13 cellular contexts compared by ENCODE assay signal in the genomic region with DNA sequence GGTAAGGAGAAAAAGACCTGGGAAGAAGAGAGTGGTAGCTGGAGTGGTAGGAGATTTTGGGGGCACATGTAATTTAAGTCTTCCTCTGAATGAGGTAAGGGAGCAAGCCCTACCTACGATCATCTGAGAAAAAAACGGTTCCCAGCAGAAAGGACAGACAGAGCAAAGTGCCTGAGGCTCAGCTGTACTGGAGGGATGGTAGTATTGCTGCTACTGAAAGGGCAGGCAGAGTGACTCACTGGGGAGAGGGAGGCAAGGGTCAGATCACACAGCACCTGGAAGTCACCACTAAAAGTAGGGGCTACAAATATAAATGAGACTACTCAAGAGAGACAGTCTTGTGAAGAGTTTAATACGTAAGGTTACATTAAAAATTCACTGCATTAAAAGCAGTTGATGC.
DNase-seq lines count a peak whose midpoint lies in the region; ATAC-seq and TF ChIP-seq lines count a peak whose summit lies in the region.
"Had no signal": no experiment of that assay in that cellular context is flagged by ENCODE, and none has a peak within 500 bp of the region (broad histone marks: within the 10 kb centered on the region; RNA-seq: fewer than 3 reads in every experiment).

No MANE protein-coding gene starts in this region.

- no peak for TF ChIP-seq CTCF in Caco-2 (IDR thresholded peaks at IDR 0.05; ENCODE audit: insufficient read depth in 1 of 2, low read depth in 1 of 2, low read length in 1 of 2, severe bottlenecking in 1 of 2, unreplicated experiment in 1 of 2)
- TF ChIP-seq CTCF in PC-3 (conservative IDR thresholded peaks at IDR 0.05; ENCODE audit: low read depth, low read length): no peak
- TF ChIP-seq CTCF in esophagus muscularis mucosa (IDR thresholded peaks at IDR 0.05): no peak

- H3K27me3 ChIP-seq in Caco-2 (replicated peaks; ENCODE audit: control insufficient read depth, insufficient read depth, low read length) (no peaks in the 10 kb centered on the region), PC-3 (ENCODE audit: low read length) (no peaks in the 10 kb centered on the region), esophagus muscularis mucosa (no peaks in the 10 kb centered on the region), muscle layer of duodenum (ENCODE audit: low read depth, low read length) (no peaks in the 10 kb centered on the region)

- no peak overlapping the region for H3K4me3 Mint-ChIP-seq in Caco-2 (ENCODE audit: unreplicated experiment)
- H3K4me3 Mint-ChIP-seq: activated CD4-positive, alpha-beta T cell treated with anti-CD3 and anti-CD28 coated beads for 36 hours; activated naive CD8-positive, alpha-beta T cell treated with anti-CD3 and anti-CD28 coated beads for 36 hours; naive thymus-derived CD8-positive, alpha-beta T cell had no signal

- peak; percentile 3 to 34 for DNase-seq in Caco-2
- DNase-seq in PC-3: peak; percentile 68
- no peak for DNase-seq in esophagus muscularis mucosa (ENCODE audit: extremely low spot score)
- no peak for DNase-seq in D341Med (ENCODE audit: low spot score)
- no peak for DNase-seq in NCI-H526 (lab: John Stamatoyannopoulos, UW)
- no peak for DNase-seq in activated naive CD4-positive, alpha-beta T cell treated with anti-CD3 and anti-CD28 coated beads, Interleukin-2, amount 50 U/mL, for 72 hours (ENCODE audit: low spot score in 2 of 2)
- DNase-seq: activated CD4-positive, alpha-beta T cell treated with anti-CD3 and anti-CD28 coated beads for 36 hours; activated naive CD8-positive, alpha-beta T cell treated with anti-CD3 and anti-CD28 coated beads for 36 hours; naive thymus-derived CD8-positive, alpha-beta T cell; NCI-H1417; OCI-M1 had no signal

- H3K4me3 ChIP-seq in Caco-2 (ENCODE audit: low read depth, low read length): no peak overlapping the region
- peak overlapping the region; percentile 40; the same call in 1 of the 2 replicates for H3K4me3 ChIP-seq in PC-3 (ENCODE audit: low read length)
- H3K4me3 ChIP-seq in esophagus muscularis mucosa: no peak overlapping the region
- H3K4me3 ChIP-seq in muscle layer of duodenum (ENCODE audit: low read depth in 1 of 2, low read length in 2 of 2): no peak overlapping the region

- no peaks in the 10 kb centered on the region for H3K27me3 Mint-ChIP-seq in Caco-2 (ENCODE audit: insufficient read depth, unreplicated experiment)

- ATAC-seq in PC-3 (peak; percentile 79), GM21737 (IDR thresholded peaks at IDR 0.05; ENCODE audit: unreplicated experiment) (no peak)
- ATAC-seq in activated naive CD4-positive, alpha-beta T cell treated with anti-CD3 and anti-CD28 coated beads, Interleukin-2, amount 50 U/mL, for 72 hours: no peak
- ATAC-seq: activated CD4-positive, alpha-beta T cell treated with anti-CD3 and anti-CD28 coated beads for 36 hours; naive thymus-derived CD8-positive, alpha-beta T cell had no signal

- H3K9ac ChIP-seq in PC-3 (ENCODE audit: low read length): peak overlapping the region; percentile 21; the same call in 1 of the 2 replicates

- H3K36me3 Mint-ChIP-seq in Caco-2 (ENCODE audit: insufficient read depth, unreplicated experiment): no peaks in the 10 kb centered on the region
- no peaks in the 10 kb centered on the region for H3K36me3 Mint-ChIP-seq in activated naive CD4-positive, alpha-beta T cell treated with anti-CD3 and anti-CD28 coated beads, Interleukin-2, amount 50 U/mL, for 72 hours
- H3K36me3 Mint-ChIP-seq: activated naive CD8-positive, alpha-beta T cell treated with anti-CD3 and anti-CD28 coated beads for 36 hours; naive thymus-derived CD8-positive, alpha-beta T cell had no signal

- peaks cover 75% of the 10 kb centered on the region for H3K79me2 ChIP-seq in PC-3 (ENCODE audit: low read length)

- no peak overlapping the region for H3K27ac Mint-ChIP-seq in Caco-2 (ENCODE audit: unreplicated experiment)
- no peak overlapping the region for H3K27ac Mint-ChIP-seq in activated naive CD4-positive, alpha-beta T cell treated with anti-CD3 and anti-CD28 coated beads, Interleukin-2, amount 50 U/mL, for 72 hours
- H3K27ac Mint-ChIP-seq: activated CD4-positive, alpha-beta T cell treated with anti-CD3 and anti-CD28 coated beads for 36 hours; activated naive CD8-positive, alpha-beta T cell treated with anti-CD3 and anti-CD28 coated beads for 36 hours; naive thymus-derived CD8-positive, alpha-beta T cell had no signal

- H3K9me3 ChIP-seq in Caco-2 (no peaks in the 10 kb centered on the region), PC-3 (ENCODE audit: low read length) (no peaks in the 10 kb centered on the region), esophagus muscularis mucosa (no peaks in the 10 kb centered on the region), muscle layer of duodenum (ENCODE audit: control insufficient read depth in 1 of 2, low read length in 2 of 2) (no peaks in the 10 kb centered on the region)

- H3K36me3 ChIP-seq in Caco-2 (ENCODE audit: control insufficient read depth, insufficient read depth, low read length) (no peaks in the 10 kb centered on the region), PC-3 (ENCODE audit: low read depth, low read length) (no peaks in the 10 kb centered on the region), esophagus muscularis mucosa (peaks cover 0 to 5% (median 0%) of the 10 kb centered on the region in 4 donors), muscle layer of duodenum (ENCODE audit: control insufficient read depth in 1 of 2, insufficient read depth in 2 of 2, low read length in 2 of 2) (no peaks in the 10 kb centered on the region)

- TF ChIP-seq POLR2A in esophagus muscularis mucosa (IDR thresholded peaks at IDR 0.05; ENCODE audit: low read depth): no peak

- intact Hi-C loops in Caco-2 (cut with micrococcal nuclease; ENCODE audit: unreplicated experiment): no loop called here
- intact Hi-C loops in PC-3 (cut with micrococcal nuclease): no loop called here
- intact Hi-C loops in esophagus muscularis mucosa (cut with DNase I): no loop called here

- no peaks in the 10 kb centered on the region for H3K4me1 Mint-ChIP-seq in Caco-2 (ENCODE audit: low read depth, unreplicated experiment)
- H3K4me1 Mint-ChIP-seq: activated CD4-positive, alpha-beta T cell treated with anti-CD3 and anti-CD28 coated beads for 36 hours; activated naive CD8-positive, alpha-beta T cell treated with anti-CD3 and anti-CD28 coated beads for 36 hours; naive thymus-derived CD8-positive, alpha-beta T cell had no signal

- H3F3A ChIP-seq in PC-3 (ENCODE audit: low read length, unreplicated experiment): no peaks in the 10 kb centered on the region

- H3K9me2 ChIP-seq in PC-3 (replicated peaks; ENCODE audit: low read length): no peaks in the 10 kb centered on the region

- peak overlapping the region; percentile 69 for H3K4me2 ChIP-seq in PC-3 (ENCODE audit: low read length)

- CTCF ChIA-PET in Caco-2 (lab: Charles Lee) (no interaction called here), PC-3 (lab: Charles Lee) (no interaction called here)

- BruUV-seq in Caco-2 (replicated peaks; lab: Mats Ljungman, UMichigan) (no TSS peak), PC-3 (replicated peaks; lab: Mats Ljungman, UMichigan) (no TSS peak)

- no peaks in the 10 kb centered on the region for H4K20me1 ChIP-seq in PC-3 (ENCODE audit: low read length)

- POLR2A ChIA-PET in Caco-2 (lab: Charles Lee): no interaction called here
- POLR2A ChIA-PET in PC-3 (lab: Charles Lee; ENCODE audit: unreplicated experiment): no interaction called here

- no peak overlapping the region for H2AFZ ChIP-seq in PC-3 (ENCODE audit: low read length)

- no peak for TF ChIP-seq EP300 in esophagus muscularis mucosa (IDR thresholded peaks at IDR 0.05)

- H3K4me1 ChIP-seq in Caco-2 (peaks cover 7% of the 10 kb centered on the region; the same call in 1 of the 2 replicates), PC-3 (ENCODE audit: insufficient read depth, low read length) (peaks cover 31% of the 10 kb centered on the region), esophagus muscularis mucosa (peaks cover 45 to 70% (median 59%) of the 10 kb centered on the region in 4 donors), muscle layer of duodenum (ENCODE audit: control insufficient read depth in 1 of 2, insufficient read depth in 2 of 2, low read length in 2 of 2) (peaks cover 18 to 23% of the 10 kb centered on the region in 2 donors)

- 70% methylated on average over 3 of the region's 3 CpGs for WGBS in esophagus muscularis mucosa

- H3K9me3 Mint-ChIP-seq in Caco-2 (ENCODE audit: unreplicated experiment): no peaks in the 10 kb centered on the region
- peaks cover 0 to 7% of the 10 kb centered on the region in 2 donors for H3K9me3 Mint-ChIP-seq in activated naive CD4-positive, alpha-beta T cell treated with anti-CD3 and anti-CD28 coated beads, Interleukin-2, amount 50 U/mL, for 72 hours
- H3K9me3 Mint-ChIP-seq: activated naive CD8-positive, alpha-beta T cell treated with anti-CD3 and anti-CD28 coated beads for 36 hours had no signal

- peak overlapping the region; percentile 87 for H3K27ac ChIP-seq in PC-3 (ENCODE audit: low read length)
- H3K27ac ChIP-seq in esophagus muscularis mucosa (replicated peaks in 1 of 4): peak overlapping the region; percentile 7 to 55 (median 42)
- peak overlapping the region; percentile 4 for H3K27ac ChIP-seq in muscle layer of duodenum (ENCODE audit: low read length)

Comparison
In these comparisons a context has a peak if more than half of its experiments do, and no peak if none do; other contexts are left out.
1. DNase-seq: peak in Caco-2 (2 of 2) and PC-3 (single experiment); none in esophagus muscularis mucosa (single experiment), D341Med (single experiment), NCI-H526 (0 of 2) and activated naive CD4-positive, alpha-beta T cell treated with anti-CD3 and anti-CD28 coated beads, Interleukin-2, amount 50 U/mL, for 72 hours (0 of 2).
2. H3K27ac ChIP-seq: peak in every context shown above with its lines; median percentile 87 in PC-3; 42 in esophagus muscularis mucosa; 4 in muscle layer of duodenum.